In the genomic region with DNA sequence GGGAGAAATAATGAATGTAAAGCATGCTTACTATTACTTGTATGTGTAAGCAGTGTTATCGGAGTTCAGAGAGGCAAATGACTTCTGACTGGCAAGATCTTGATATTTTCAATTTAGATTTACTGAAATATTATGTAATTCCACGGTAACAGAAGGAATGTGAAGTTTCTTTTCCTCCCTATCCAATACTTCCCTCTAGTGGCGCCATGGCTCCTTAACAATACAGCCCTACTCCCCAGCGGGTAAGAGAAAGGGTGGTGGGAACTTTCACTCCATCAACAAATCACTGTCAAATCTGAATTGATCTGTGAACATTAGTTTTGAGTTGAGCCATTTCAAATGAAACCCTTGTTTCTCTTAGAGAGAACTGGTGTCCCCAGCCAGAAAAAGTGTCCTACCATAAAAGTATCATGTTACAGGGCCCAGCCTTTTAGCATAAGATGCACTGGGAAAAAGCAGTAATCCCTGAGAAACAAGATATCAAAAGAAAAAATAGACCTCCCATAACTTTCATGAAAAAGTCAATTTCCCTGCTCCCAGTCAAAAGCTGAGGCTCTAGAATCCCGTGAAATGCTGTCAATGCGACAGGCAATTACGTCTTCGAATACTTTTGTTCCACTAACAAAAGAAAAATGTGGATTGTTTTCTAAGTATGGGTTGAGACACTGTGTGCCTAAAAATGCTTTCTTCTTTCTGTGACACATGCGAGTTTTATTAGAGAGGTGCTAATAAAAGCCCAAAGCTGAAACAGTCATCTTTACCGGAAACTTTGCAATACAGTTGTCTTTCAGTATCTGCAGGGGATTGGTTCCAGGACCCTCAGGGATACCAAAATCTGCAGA, we compare ENCODE assay signal across 8 cellular contexts. TPM values are rescaled to one million over a fixed set of nuclear protein-coding genes. Genes with fewer than 3 reads are reported as not detected.
DNase-seq lines count a peak whose midpoint lies in the region; ATAC-seq and TF ChIP-seq lines count a peak whose summit lies in the region.

No MANE protein-coding gene starts in this region.

- POLR2A ChIA-PET in PC-9 (lab: Charles Lee; ENCODE audit: unreplicated experiment): no interaction called here

- no peaks in the 10 kb centered on the region for H3K9me2 ChIP-seq in PC-9 (ENCODE audit: insufficient read depth)

- intact Hi-C loops in Right ventricle myocardium inferior (cut with DNase I) (no loop called here), PC-9 (cut with micrococcal nuclease; ENCODE audit: unreplicated experiment) (no loop called here), esophagus muscularis mucosa (cut with DNase I) (no loop called here), ovary (cut with DNase I) (no loop called here)

- BruUV-seq in PC-9 (replicated peaks; lab: Mats Ljungman, UMichigan): no TSS peak

- peak; percentile 84 for TF ChIP-seq CTCF in cardiac muscle cell (IDR thresholded peaks at IDR 0.05; ENCODE audit: low read depth, low read length)
- peak; percentile 77 for TF ChIP-seq CTCF in PC-9 (conservative IDR thresholded peaks at IDR 0.05)
- peak; percentile 65 to 77 (median 66) for TF ChIP-seq CTCF in esophagus muscularis mucosa (IDR thresholded peaks at IDR 0.05)
- TF ChIP-seq CTCF in ovary (IDR thresholded peaks at IDR 0.05): peak; percentile 13 to 44 (median 43)

- H3K4me1 ChIP-seq in cardiac muscle cell (ENCODE audit: low read depth) (no peaks in the 10 kb centered on the region), PC-9 (replicated peaks; ENCODE audit: insufficient read depth) (no peaks in the 10 kb centered on the region), esophagus muscularis mucosa (peaks cover 3 to 16% (median 12%) of the 10 kb centered on the region in 4 donors), ovary (ENCODE audit: insufficient read depth) (peaks cover 3% of the 10 kb centered on the region)

- no peak overlapping the region for H3K27ac ChIP-seq in cardiac muscle cell
- H3K27ac ChIP-seq in PC-9: no peak overlapping the region
- H3K27ac ChIP-seq in esophagus muscularis mucosa (replicated peaks in 1 of 4): no peak overlapping the region
- no peak overlapping the region for H3K27ac ChIP-seq in ovary

- no peaks in the 10 kb centered on the region for H4K20me1 ChIP-seq in PC-9 (ENCODE audit: insufficient read depth)

- ATAC-seq in Right ventricle myocardium inferior: no peak
- no peak for ATAC-seq in GM19324 (IDR thresholded peaks at IDR 0.05; ENCODE audit: low FRiP score, unreplicated experiment)
- no peak for ATAC-seq in HG03442 (IDR thresholded peaks at IDR 0.05; ENCODE audit: unreplicated experiment)

- DNase-seq in cardiac muscle cell (ENCODE audit: low read depth in 1 of 2, low spot score in 1 of 2): peak; percentile 61 to 76
- DNase-seq in Right ventricle myocardium inferior (ENCODE audit: missing footprints): no peak
- peak in 1 of 2 experiments; percentile 34 for DNase-seq in PC-9
- no peak for DNase-seq in esophagus muscularis mucosa (ENCODE audit: extremely low spot score)
- DNase-seq in ovary: peak in 1 of 5 donors; percentile 47
- no peak for DNase-seq in KG1 (lab: John Stamatoyannopoulos, UW)

- no peak overlapping the region for H2AFZ ChIP-seq in PC-9

- no peak for TF ChIP-seq EP300 in esophagus muscularis mucosa (IDR thresholded peaks at IDR 0.05)
- no peak for TF ChIP-seq EP300 in ovary (IDR thresholded peaks at IDR 0.05)

- H3K4me2 ChIP-seq in PC-9: peak overlapping the region; percentile 35; the same call in 1 of the 2 replicates

- H3K9me3 ChIP-seq in cardiac muscle cell (ENCODE audit: low read depth) (no peaks in the 10 kb centered on the region), PC-9 (ENCODE audit: insufficient read depth, low read depth) (no peaks in the 10 kb centered on the region), esophagus muscularis mucosa (no peaks in the 10 kb centered on the region), ovary (no peaks in the 10 kb centered on the region)

- no peaks in the 10 kb centered on the region; the same call in 1 of the 2 replicates for H3F3A ChIP-seq in PC-9 (ENCODE audit: insufficient read depth, low read depth)

- H3K36me3 ChIP-seq in cardiac muscle cell (no peaks in the 10 kb centered on the region), PC-9 (ENCODE audit: low read depth) (no peaks in the 10 kb centered on the region), esophagus muscularis mucosa (peaks cover 0 to 2% (median 0%) of the 10 kb centered on the region in 4 donors), ovary (no peaks in the 10 kb centered on the region)

- H3K27me3 ChIP-seq in cardiac muscle cell: no peaks in the 10 kb centered on the region
- no peaks in the 10 kb centered on the region for H3K27me3 ChIP-seq in PC-9 (ENCODE audit: insufficient read depth, low read depth)
- no peaks in the 10 kb centered on the region for H3K27me3 ChIP-seq in esophagus muscularis mucosa
- no peaks in the 10 kb centered on the region for H3K27me3 ChIP-seq in ovary

- H3K4me3 ChIP-seq in cardiac muscle cell (no peak overlapping the region), PC-9 (no peak overlapping the region), esophagus muscularis mucosa (peak overlapping the region in 3 of 4 donors; percentile 19 to 28 (median 26)), ovary (no peak overlapping the region)

- no peaks in the 10 kb centered on the region for H3K79me2 ChIP-seq in PC-9 (ENCODE audit: low read depth)

- CTCF ChIA-PET in PC-9 (lab: Charles Lee): no interaction called here

- TF ChIP-seq POLR2A in esophagus muscularis mucosa (IDR thresholded peaks at IDR 0.05; ENCODE audit: low read depth) (no peak), ovary (IDR thresholded peaks at IDR 0.05) (no peak)

- 60% methylated on average over 10 of the region's 10 CpGs for WGBS in esophagus muscularis mucosa
- 54 to 58% (median 55%) methylated on average over 10 of the region's 10 CpGs for WGBS in ovary, 3 donors

RNA-seq across cellular contexts. Expression of gene COX7A2, which starts 12.9 kb away (rescaled TPM):
- 184 and 768 TPM in 2 replicates for total RNA-seq in cardiac muscle cell
- 984 and 1,135 TPM in 2 replicates for polyA plus RNA-seq in cardiac muscle cell
- total RNA-seq in Right ventricle myocardium inferior: 969 TPM
- 484 and 524 TPM in 2 replicates for total RNA-seq in PC-9 (2021)
- total RNA-seq in esophagus muscularis mucosa: 100 to 1,000 TPM; 126 to 480 (median 300) TPM
- total RNA-seq in ovary: 100 to 1,000 TPM; 178 to 297 (median 202) TPM
- polyA plus RNA-seq in ovary: 100 to 1,000 TPM; 316 to 377 TPM

RNA-seq across cellular contexts. Expression of gene COL12A1, which starts 24.9 kb away (rescaled TPM):
- total RNA-seq in cardiac muscle cell (0.66 and 3.4 TPM in 2 replicates), Right ventricle myocardium inferior (15.5 TPM), PC-9 (2021) (12.5 and 18.7 TPM in 2 replicates), esophagus muscularis mucosa (100 to 1,000 TPM; 309 to 477 (median 376) TPM), ovary (100 to 1,000 TPM; 145 to 277 (median 194) TPM)
- polyA plus RNA-seq in cardiac muscle cell (0.32 and 0.59 TPM in 2 replicates), ovary (100 to 1,000 TPM; 134 to 165 TPM)

RNA-seq across cellular contexts. Expression of gene TMEM30A, which starts 53.9 kb away (rescaled TPM):
- 25.3 and 30.0 TPM in 2 replicates for total RNA-seq in cardiac muscle cell
- polyA plus RNA-seq in cardiac muscle cell: 33.5 and 45.5 TPM in 2 replicates
- 45.2 TPM for total RNA-seq in Right ventricle myocardium inferior
- 78.2 and 122 TPM in 2 replicates for total RNA-seq in PC-9 (2021)
- 100 to 1,000 TPM in 1 of 4 donors, 10 to 100 TPM in 3; 87.6 to 102 (median 91.9) TPM for total RNA-seq in esophagus muscularis mucosa
- 10 to 100 TPM; 48.9 to 88.0 (median 72.8) TPM for total RNA-seq in ovary
- polyA plus RNA-seq in ovary: 10 to 100 TPM; 46.1 to 61.6 TPM

Comparison
In these comparisons a context has a peak if more than half of its experiments do, and no peak if none do; other contexts are left out.
1. DNase-seq: peak in cardiac muscle cell (2 of 2); none in Right ventricle myocardium inferior (single experiment), esophagus muscularis mucosa (single experiment) and KG1 (single experiment).
2. H3K4me3 ChIP-seq: peak in esophagus muscularis mucosa (3 of 4); none in cardiac muscle cell (single experiment), PC-9 (single experiment) and ovary (single experiment).
3. Peak in every context shown above with its lines, with median percentiles within 50 percentile points of each other: CTCF ChIP-seq.